ENCODE assay signal across 36 cellular contexts in genomic region chr2:144535300-144535699, GRCh38.
"Had no signal": no experiment of that assay in that cellular context is flagged by ENCODE, and none has a peak within 500 bp of the region (broad histone marks: within the 10 kb centered on the region; RNA-seq: fewer than 3 reads in every experiment).

No MANE protein-coding gene starts in this region.

- H3K27ac Mint-ChIP-seq: activated naive CD4-positive, alpha-beta T cell treated with anti-CD3 and anti-CD28 coated beads for 36 hours; activated naive CD4-positive, alpha-beta T cell treated with anti-CD3 and anti-CD28 coated beads, Interleukin-2, amount 10 ng/mL, durations not matched to agents 7 days and 5 days; activated naive CD4-positive, alpha-beta T cell treated with anti-CD3 and anti-CD28 coated beads, Interleukin-2, amount 50 U/mL, for 24 hours; activated naive CD8-positive, alpha-beta T cell; activated naive CD8-positive, alpha-beta T cell treated with anti-CD3 and anti-CD28 coated beads for 36 hours; activated naive CD8-positive, alpha-beta T cell treated with anti-CD3 and anti-CD28 coated beads, Interleukin-2, amount 10 ng/mL, durations not matched to agents 7 days and 5 days; activated naive CD8-positive, alpha-beta T cell treated with anti-CD3 and anti-CD28 coated beads, Interleukin-2, amount 50 U/mL, for 24 hours; activated T-cell treated with anti-CD3 and anti-CD28 coated beads, Interleukin-2, amount 50 U/mL, for 24 hours; activated T-helper 1 cell treated with anti-CD3 and anti-CD28 coated beads, Interleukin-12 subunit alpha, Interleukin-12 subunit beta, Interleukin-2, Interleukin-4 antibody, amounts not matched to agents 30 ng/mL and 10 ng/mL and 1 ng/mL, durations not matched to agents 14 hours and 24 hours and 36 hours; activated T-helper 17 cell treated with anti-CD3 and anti-CD28 coated beads, Interleukin-2, amount 50 U/mL, for 72 hours; activated T-helper 2 cell treated with anti-CD3 and anti-CD28 coated beads, Interferon-gamma antibody, Interleukin-2, Interleukin-4, amounts not matched to agents 10 μg/mL and 5 μg/mL and 100 μg/mL, durations not matched to agents 14 hours and 24 hours and 36 hours; brain had no signal

- DNase-seq: activated effector memory CD4-positive, alpha-beta T cell treated with anti-CD3 and anti-CD28 coated beads, Interleukin-2, amount 50 U/mL, for 16 hours; activated effector memory CD4-positive, alpha-beta T cell treated with Interleukin-2 at 50 U/mL for 16 hours; activated gamma-delta T cell; activated gamma-delta T cell treated with Interleukin-2 at 50 U/mL for 16 hours; activated naive CD4-positive, alpha-beta T cell; activated naive CD4-positive, alpha-beta T cell treated with anti-CD3 and anti-CD28 coated beads for 36 hours; activated naive CD4-positive, alpha-beta T cell treated with anti-CD3 and anti-CD28 coated beads, Interleukin-2, amount 10 ng/mL, durations not matched to agents 7 days and 5 days; activated naive CD4-positive, alpha-beta T cell treated with anti-CD3 and anti-CD28 coated beads, Interleukin-2, amount 50 U/mL, for 16 hours; activated naive CD4-positive, alpha-beta T cell treated with Interleukin-2 at 50 U/mL for 16 hours; activated naive CD8-positive, alpha-beta T cell treated with anti-CD3 and anti-CD28 coated beads for 36 hours; activated naive CD8-positive, alpha-beta T cell treated with anti-CD3 and anti-CD28 coated beads, Interleukin-2, amount 10 ng/mL, durations not matched to agents 7 days and 5 days; activated naive CD8-positive, alpha-beta T cell treated with anti-CD3 and anti-CD28 coated beads, Interleukin-2, amount 50 U/mL, for 24 hours; activated T-cell treated with anti-CD3 and anti-CD28 coated beads, Interleukin-2, amount 50 U/mL, for 1 hour; activated T-cell treated with anti-CD3 and anti-CD28 coated beads, Interleukin-2, amount 50 U/mL, for 24 hours; activated T-cell treated with anti-CD3 and anti-CD28 coated beads, Interleukin-2, amount 50 U/mL, for 48 hours; adrenal gland; amniotic stem cell; amygdala; anterior cingulate cortex; aorta; body of pancreas; brain microvascular endothelial cell; caudate nucleus; central memory CD4-positive, alpha-beta T cell; cerebellar nuclear complex had no signal

- H3K27me3 ChIP-seq: adrenal gland, ascending aorta, body of pancreas, brain microvascular endothelial cell, breast epithelium, cardiac muscle cell had no signal

- H3K27me3 Mint-ChIP-seq: central memory CD8-positive, alpha-beta T cell had no signal

- H3K27ac ChIP-seq: adrenal gland, ascending aorta, body of pancreas, brain microvascular endothelial cell, breast epithelium, cardiac muscle cell had no signal

- H3K9me3 ChIP-seq: adrenal gland, ascending aorta, body of pancreas, breast epithelium had no signal

- H3K4me3 Mint-ChIP-seq: activated naive CD4-positive, alpha-beta T cell treated with anti-CD3 and anti-CD28 coated beads for 36 hours; activated naive CD4-positive, alpha-beta T cell treated with anti-CD3 and anti-CD28 coated beads, Interleukin-2, amount 10 ng/mL, durations not matched to agents 7 days and 5 days; activated naive CD4-positive, alpha-beta T cell treated with anti-CD3 and anti-CD28 coated beads, Interleukin-2, amount 50 U/mL, for 24 hours; activated naive CD8-positive, alpha-beta T cell; activated naive CD8-positive, alpha-beta T cell treated with anti-CD3 and anti-CD28 coated beads for 36 hours; activated naive CD8-positive, alpha-beta T cell treated with anti-CD3 and anti-CD28 coated beads, Interleukin-2, amount 10 ng/mL, durations not matched to agents 7 days and 5 days; activated naive CD8-positive, alpha-beta T cell treated with anti-CD3 and anti-CD28 coated beads, Interleukin-2, amount 50 U/mL, for 24 hours; activated T-cell treated with anti-CD3 and anti-CD28 coated beads, Interleukin-2, amount 50 U/mL, for 24 hours; activated T-helper 1 cell treated with anti-CD3 and anti-CD28 coated beads, Interleukin-12 subunit alpha, Interleukin-12 subunit beta, Interleukin-2, Interleukin-4 antibody, amounts not matched to agents 30 ng/mL and 10 ng/mL and 1 ng/mL, durations not matched to agents 14 hours and 24 hours and 36 hours; activated T-helper 17 cell treated with anti-CD3 and anti-CD28 coated beads, Interleukin-2, amount 50 U/mL, for 72 hours; brain; central memory CD8-positive, alpha-beta T cell had no signal

- H3K4me3 ChIP-seq: adrenal gland, ascending aorta, body of pancreas, breast epithelium, cardiac muscle cell had no signal

- H3K4me1 ChIP-seq: ascending aorta, body of pancreas, breast epithelium had no signal

- H3K36me3 Mint-ChIP-seq: activated naive CD4-positive, alpha-beta T cell treated with anti-CD3 and anti-CD28 coated beads, Interleukin-2, amount 10 ng/mL, durations not matched to agents 7 days and 5 days; activated naive CD4-positive, alpha-beta T cell treated with anti-CD3 and anti-CD28 coated beads, Interleukin-2, amount 50 U/mL, for 24 hours; activated naive CD4-positive, alpha-beta T cell treated with anti-CD3 and anti-CD28 coated beads, Interleukin-2, amount 50 U/mL, for 72 hours; activated naive CD8-positive, alpha-beta T cell; activated naive CD8-positive, alpha-beta T cell treated with anti-CD3 and anti-CD28 coated beads for 36 hours; activated naive CD8-positive, alpha-beta T cell treated with anti-CD3 and anti-CD28 coated beads, Interleukin-2, amount 10 ng/mL, durations not matched to agents 7 days and 5 days; brain had no signal

- H3K36me3 ChIP-seq: adrenal gland, ascending aorta, brain microvascular endothelial cell, breast epithelium, cardiac muscle cell had no signal

- ATAC-seq: activated naive CD8-positive, alpha-beta T cell treated with anti-CD3 and anti-CD28 coated beads, Interleukin-2, amount 50 U/mL, for 24 hours; activated T-helper 17 cell treated with anti-CD3 and anti-CD28 coated beads, Interleukin-2, amount 50 U/mL, for 72 hours; body of pancreas had no signal

- H3K4me1 Mint-ChIP-seq: activated naive CD4-positive, alpha-beta T cell treated with anti-CD3 and anti-CD28 coated beads, Interleukin-2, amount 10 ng/mL, durations not matched to agents 7 days and 5 days; activated naive CD4-positive, alpha-beta T cell treated with anti-CD3 and anti-CD28 coated beads, Interleukin-2, amount 50 U/mL, for 24 hours; activated naive CD8-positive, alpha-beta T cell treated with anti-CD3 and anti-CD28 coated beads for 36 hours; activated naive CD8-positive, alpha-beta T cell treated with anti-CD3 and anti-CD28 coated beads, Interleukin-2, amount 10 ng/mL, durations not matched to agents 7 days and 5 days; activated naive CD8-positive, alpha-beta T cell treated with anti-CD3 and anti-CD28 coated beads, Interleukin-2, amount 50 U/mL, for 24 hours; activated T-helper 17 cell treated with anti-CD3 and anti-CD28 coated beads, Interleukin-2, amount 50 U/mL, for 72 hours; brain; central memory CD8-positive, alpha-beta T cell had no signal

- H3K9me3 Mint-ChIP-seq: activated naive CD4-positive, alpha-beta T cell treated with anti-CD3 and anti-CD28 coated beads for 36 hours; activated naive CD4-positive, alpha-beta T cell treated with anti-CD3 and anti-CD28 coated beads, Interleukin-2, amount 10 ng/mL, durations not matched to agents 7 days and 5 days; activated naive CD4-positive, alpha-beta T cell treated with anti-CD3 and anti-CD28 coated beads, Interleukin-2, amount 50 U/mL, for 24 hours; activated naive CD4-positive, alpha-beta T cell treated with anti-CD3 and anti-CD28 coated beads, Interleukin-2, amount 50 U/mL, for 72 hours; activated naive CD8-positive, alpha-beta T cell treated with anti-CD3 and anti-CD28 coated beads for 36 hours; activated naive CD8-positive, alpha-beta T cell treated with anti-CD3 and anti-CD28 coated beads, Interleukin-2, amount 10 ng/mL, durations not matched to agents 7 days and 5 days; activated naive CD8-positive, alpha-beta T cell treated with anti-CD3 and anti-CD28 coated beads, Interleukin-2, amount 50 U/mL, for 24 hours; activated T-cell treated with anti-CD3 and anti-CD28 coated beads, Interleukin-2, amount 50 U/mL, for 24 hours; activated T-helper 1 cell treated with anti-CD3 and anti-CD28 coated beads, Interleukin-12 subunit alpha, Interleukin-12 subunit beta, Interleukin-2, Interleukin-4 antibody, amounts not matched to agents 30 ng/mL and 10 ng/mL and 1 ng/mL, durations not matched to agents 14 hours and 24 hours and 36 hours; activated T-helper 17 cell treated with anti-CD3 and anti-CD28 coated beads, Interleukin-2, amount 50 U/mL, for 72 hours; activated T-helper 2 cell treated with anti-CD3 and anti-CD28 coated beads, Interferon-gamma antibody, Interleukin-2, Interleukin-4, amounts not matched to agents 10 μg/mL and 5 μg/mL and 100 μg/mL, durations not matched to agents 14 hours and 24 hours and 36 hours; central memory CD8-positive, alpha-beta T cell had no signal
